1 cellular context compared by ENCODE assay signal in the genomic region with DNA sequence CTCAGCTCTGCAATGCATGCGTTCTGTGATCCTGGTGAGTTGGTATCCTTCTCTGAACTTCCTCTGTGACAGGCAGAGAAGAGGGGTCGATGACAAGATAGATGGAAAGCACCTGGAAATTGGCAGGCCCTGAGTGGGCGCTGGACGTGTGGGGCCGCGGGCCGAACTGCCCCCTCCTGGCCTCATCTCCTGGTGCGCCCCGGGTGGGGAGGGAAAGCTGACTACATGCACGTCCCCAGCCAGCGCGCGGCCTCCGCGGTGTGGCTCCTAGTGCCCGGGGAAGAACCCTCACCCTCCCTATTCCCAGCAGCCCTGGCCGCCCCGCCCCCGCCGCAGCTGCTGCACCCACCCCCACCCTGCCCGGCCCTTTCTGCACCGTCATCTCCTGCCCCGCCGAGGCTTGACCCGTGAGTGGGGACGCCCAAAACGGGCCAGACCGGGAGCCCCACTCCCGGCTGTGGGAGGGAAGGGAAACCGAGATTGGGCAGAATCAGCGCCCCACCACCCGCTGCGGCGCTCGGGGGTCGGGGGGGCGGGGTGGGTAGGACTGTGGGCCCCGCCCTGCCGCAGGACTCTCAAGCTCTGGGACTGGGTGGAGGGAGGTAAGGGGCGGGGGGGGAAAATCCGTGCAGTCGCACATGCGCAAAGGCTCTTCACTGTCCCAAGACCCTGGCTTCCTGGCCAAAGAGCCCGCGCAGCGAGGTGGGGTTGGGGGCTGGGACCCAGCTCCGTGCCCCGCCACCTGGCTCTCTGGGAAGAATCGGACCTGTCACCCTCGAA.
TF ChIP-seq lines count a peak whose summit lies in the region.

A gene (plus strand): TSS at position 371 of the 780 bp plus-strand sequence.

TF ChIP-seq in K562, 482 proteins besides CTCF, POLR2A, EP300 and RAD21 (continued from another document and continues in another):
- TF ChIP-seq, protein P1, sequence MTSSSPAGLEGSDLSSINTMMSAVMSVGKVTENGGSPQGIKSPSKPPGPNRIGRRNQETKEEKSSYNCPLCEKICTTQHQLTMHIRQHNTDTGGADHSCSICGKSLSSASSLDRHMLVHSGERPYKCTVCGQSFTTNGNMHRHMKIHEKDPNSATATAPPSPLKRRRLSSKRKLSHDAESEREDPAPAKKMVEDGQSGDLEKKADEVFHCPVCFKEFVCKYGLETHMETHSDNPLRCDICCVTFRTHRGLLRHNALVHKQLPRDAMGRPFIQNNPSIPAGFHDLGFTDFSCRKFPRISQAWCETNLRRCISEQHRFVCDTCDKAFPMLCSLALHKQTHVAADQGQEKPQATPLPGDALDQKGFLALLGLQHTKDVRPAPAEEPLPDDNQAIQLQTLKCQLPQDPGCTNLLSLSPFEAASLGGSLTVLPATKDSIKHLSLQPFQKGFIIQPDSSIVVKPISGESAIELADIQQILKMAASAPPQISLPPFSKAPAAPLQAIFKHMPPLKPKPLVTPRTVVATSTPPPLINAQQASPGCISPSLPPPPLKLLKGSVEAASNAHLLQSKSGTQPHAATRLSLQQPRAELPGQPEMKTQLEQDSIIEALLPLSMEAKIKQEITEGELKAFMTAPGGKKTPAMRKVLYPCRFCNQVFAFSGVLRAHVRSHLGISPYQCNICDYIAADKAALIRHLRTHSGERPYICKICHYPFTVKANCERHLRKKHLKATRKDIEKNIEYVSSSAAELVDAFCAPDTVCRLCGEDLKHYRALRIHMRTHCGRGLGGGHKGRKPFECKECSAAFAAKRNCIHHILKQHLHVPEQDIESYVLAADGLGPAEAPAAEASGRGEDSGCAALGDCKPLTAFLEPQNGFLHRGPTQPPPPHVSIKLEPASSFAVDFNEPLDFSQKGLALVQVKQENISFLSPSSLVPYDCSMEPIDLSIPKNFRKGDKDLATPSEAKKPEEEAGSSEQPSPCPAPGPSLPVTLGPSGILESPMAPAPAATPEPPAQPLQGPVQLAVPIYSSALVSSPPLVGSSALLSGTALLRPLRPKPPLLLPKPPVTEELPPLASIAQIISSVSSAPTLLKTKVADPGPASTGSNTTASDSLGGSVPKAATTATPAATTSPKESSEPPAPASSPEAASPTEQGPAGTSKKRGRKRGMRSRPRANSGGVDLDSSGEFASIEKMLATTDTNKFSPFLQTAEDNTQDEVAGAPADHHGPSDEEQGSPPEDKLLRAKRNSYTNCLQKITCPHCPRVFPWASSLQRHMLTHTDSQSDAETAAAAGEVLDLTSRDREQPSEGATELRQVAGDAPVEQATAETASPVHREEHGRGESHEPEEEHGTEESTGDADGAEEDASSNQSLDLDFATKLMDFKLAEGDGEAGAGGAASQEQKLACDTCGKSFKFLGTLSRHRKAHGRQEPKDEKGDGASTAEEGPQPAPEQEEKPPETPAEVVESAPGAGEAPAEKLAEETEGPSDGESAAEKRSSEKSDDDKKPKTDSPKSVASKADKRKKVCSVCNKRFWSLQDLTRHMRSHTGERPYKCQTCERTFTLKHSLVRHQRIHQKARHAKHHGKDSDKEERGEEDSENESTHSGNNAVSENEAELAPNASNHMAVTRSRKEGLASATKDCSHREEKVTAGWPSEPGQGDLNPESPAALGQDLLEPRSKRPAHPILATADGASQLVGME (CRISPR knock-in tag; IDR thresholded peaks at IDR 0.05): no peak
- TF ChIP-seq GABPB1 (CRISPR knock-in tag; IDR thresholded peaks at IDR 0.05): no peak
- TF ChIP-seq HMGN3 (IDR thresholded peaks at IDR 0.05; ENCODE audit: borderline replicate concordance, extremely low read depth, insufficient read length, low read depth, low read length): peak; percentile 77
- TF ChIP-seq OTX1 (CRISPR knock-in tag; IDR thresholded peaks at IDR 0.05): no peak
- no peak for TF ChIP-seq PHB (CRISPR knock-in tag; IDR thresholded peaks at IDR 0.05)
- TF ChIP-seq ZNF780A (CRISPR knock-in tag; IDR thresholded peaks at IDR 0.05): no peak
- no peak for TF ChIP-seq ZNF146 (CRISPR knock-in tag; IDR thresholded peaks at IDR 0.05; ENCODE audit: unreplicated experiment)
- no peak for TF ChIP-seq CBX3 (IDR thresholded peaks at IDR 0.05; ENCODE audit: borderline replicate concordance in 1 of 2, low read length in 2 of 2)
- no peak for TF ChIP-seq ZNF253 (CRISPR knock-in tag; conservative IDR thresholded peaks at IDR 0.05)
- no peak for TF ChIP-seq ZNF239 (CRISPR knock-in tag; IDR thresholded peaks at IDR 0.05)
- TF ChIP-seq, protein P2, sequence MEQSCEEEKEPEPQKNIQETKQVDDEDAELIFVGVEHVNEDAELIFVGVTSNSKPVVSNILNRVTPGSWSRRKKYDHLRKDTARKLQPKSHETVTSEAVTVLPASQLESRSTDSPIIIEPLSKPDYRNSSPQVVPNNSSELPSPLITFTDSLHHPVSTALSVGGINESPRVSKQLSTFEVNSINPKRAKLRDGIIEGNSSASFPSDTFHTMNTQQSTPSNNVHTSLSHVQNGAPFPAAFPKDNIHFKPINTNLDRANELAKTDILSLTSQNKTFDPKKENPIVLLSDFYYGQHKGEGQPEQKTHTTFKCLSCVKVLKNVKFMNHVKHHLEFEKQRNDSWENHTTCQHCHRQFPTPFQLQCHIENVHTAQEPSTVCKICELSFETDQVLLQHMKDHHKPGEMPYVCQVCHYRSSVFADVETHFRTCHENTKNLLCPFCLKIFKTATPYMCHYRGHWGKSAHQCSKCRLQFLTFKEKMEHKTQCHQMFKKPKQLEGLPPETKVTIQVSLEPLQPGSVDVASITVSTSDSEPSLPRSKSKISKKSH (CRISPR knock-in tag; IDR thresholded peaks at IDR 0.05): no peak
- no peak for TF ChIP-seq CBX1 (IDR thresholded peaks at IDR 0.05; ENCODE audit: low read depth)
- no peak for TF ChIP-seq PCBP2 (IDR thresholded peaks at IDR 0.05; ENCODE audit: low read depth, low read length, poor library complexity, severe bottlenecking)
- TF ChIP-seq ASH1L (IDR thresholded peaks at IDR 0.05; ENCODE audit: borderline replicate concordance, low read depth, partially characterized antibody): no peak
- TF ChIP-seq MYNN (IDR thresholded peaks at IDR 0.05): no peak; the same call in 1 of the 2 replicates
- TF ChIP-seq MYNN (CRISPR knock-in tag; IDR thresholded peaks at IDR 0.05): no peak
- TF ChIP-seq L3MBTL2 (IDR thresholded peaks at IDR 0.05): no peak
- TF ChIP-seq, protein P3, sequence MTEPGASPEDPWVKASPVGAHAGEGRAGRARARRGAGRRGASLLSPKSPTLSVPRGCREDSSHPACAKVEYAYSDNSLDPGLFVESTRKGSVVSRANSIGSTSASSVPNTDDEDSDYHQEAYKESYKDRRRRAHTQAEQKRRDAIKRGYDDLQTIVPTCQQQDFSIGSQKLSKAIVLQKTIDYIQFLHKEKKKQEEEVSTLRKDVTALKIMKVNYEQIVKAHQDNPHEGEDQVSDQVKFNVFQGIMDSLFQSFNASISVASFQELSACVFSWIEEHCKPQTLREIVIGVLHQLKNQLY (CRISPR knock-in tag; conservative IDR thresholded peaks at IDR 0.05): no peak
- no peak for TF ChIP-seq ESRRA (IDR thresholded peaks at IDR 0.05; ENCODE audit: borderline replicate concordance, low read depth)
- TF ChIP-seq MECOM (CRISPR knock-in tag; IDR thresholded peaks at IDR 0.05): peak; percentile 89
- no peak for TF ChIP-seq TCF7L2 (IDR thresholded peaks at IDR 0.05; ENCODE audit: low read depth, low read length)
- TF ChIP-seq, protein P4, sequence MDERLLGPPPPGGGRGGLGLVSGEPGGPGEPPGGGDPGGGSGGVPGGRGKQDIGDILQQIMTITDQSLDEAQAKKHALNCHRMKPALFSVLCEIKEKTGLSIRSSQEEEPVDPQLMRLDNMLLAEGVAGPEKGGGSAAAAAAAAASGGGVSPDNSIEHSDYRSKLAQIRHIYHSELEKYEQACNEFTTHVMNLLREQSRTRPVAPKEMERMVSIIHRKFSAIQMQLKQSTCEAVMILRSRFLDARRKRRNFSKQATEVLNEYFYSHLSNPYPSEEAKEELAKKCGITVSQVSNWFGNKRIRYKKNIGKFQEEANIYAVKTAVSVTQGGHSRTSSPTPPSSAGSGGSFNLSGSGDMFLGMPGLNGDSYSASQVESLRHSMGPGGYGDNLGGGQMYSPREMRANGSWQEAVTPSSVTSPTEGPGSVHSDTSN (CRISPR knock-in tag; IDR thresholded peaks at IDR 0.05; ENCODE audit: low read depth): no peak
- TF ChIP-seq, protein P4 (tag; conservative IDR thresholded peaks at IDR 0.05; ENCODE audit: low read depth): 0 out of 2 replicates have a peak, but pooled peaks have one; percentile 29
- TF ChIP-seq, protein P5, sequence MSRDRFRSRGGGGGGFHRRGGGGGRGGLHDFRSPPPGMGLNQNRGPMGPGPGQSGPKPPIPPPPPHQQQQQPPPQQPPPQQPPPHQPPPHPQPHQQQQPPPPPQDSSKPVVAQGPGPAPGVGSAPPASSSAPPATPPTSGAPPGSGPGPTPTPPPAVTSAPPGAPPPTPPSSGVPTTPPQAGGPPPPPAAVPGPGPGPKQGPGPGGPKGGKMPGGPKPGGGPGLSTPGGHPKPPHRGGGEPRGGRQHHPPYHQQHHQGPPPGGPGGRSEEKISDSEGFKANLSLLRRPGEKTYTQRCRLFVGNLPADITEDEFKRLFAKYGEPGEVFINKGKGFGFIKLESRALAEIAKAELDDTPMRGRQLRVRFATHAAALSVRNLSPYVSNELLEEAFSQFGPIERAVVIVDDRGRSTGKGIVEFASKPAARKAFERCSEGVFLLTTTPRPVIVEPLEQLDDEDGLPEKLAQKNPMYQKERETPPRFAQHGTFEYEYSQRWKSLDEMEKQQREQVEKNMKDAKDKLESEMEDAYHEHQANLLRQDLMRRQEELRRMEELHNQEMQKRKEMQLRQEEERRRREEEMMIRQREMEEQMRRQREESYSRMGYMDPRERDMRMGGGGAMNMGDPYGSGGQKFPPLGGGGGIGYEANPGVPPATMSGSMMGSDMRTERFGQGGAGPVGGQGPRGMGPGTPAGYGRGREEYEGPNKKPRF (IDR thresholded peaks at IDR 0.05; ENCODE audit: low read depth, low read length): no peak
- TF ChIP-seq, protein P6, sequence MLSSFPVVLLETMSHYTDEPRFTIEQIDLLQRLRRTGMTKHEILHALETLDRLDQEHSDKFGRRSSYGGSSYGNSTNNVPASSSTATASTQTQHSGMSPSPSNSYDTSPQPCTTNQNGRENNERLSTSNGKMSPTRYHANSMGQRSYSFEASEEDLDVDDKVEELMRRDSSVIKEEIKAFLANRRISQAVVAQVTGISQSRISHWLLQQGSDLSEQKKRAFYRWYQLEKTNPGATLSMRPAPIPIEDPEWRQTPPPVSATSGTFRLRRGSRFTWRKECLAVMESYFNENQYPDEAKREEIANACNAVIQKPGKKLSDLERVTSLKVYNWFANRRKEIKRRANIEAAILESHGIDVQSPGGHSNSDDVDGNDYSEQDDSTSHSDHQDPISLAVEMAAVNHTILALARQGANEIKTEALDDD (IDR thresholded peaks at IDR 0.05): no peak
- TF ChIP-seq, protein P7, sequence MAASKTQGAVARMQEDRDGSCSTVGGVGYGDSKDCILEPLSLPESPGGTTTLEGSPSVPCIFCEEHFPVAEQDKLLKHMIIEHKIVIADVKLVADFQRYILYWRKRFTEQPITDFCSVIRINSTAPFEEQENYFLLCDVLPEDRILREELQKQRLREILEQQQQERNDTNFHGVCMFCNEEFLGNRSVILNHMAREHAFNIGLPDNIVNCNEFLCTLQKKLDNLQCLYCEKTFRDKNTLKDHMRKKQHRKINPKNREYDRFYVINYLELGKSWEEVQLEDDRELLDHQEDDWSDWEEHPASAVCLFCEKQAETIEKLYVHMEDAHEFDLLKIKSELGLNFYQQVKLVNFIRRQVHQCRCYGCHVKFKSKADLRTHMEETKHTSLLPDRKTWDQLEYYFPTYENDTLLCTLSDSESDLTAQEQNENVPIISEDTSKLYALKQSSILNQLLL (CRISPR knock-in tag; IDR thresholded peaks at IDR 0.05; ENCODE audit: borderline replicate concordance): no peak
- TF ChIP-seq DACH1 (IDR thresholded peaks at IDR 0.05; ENCODE audit: partially characterized antibody): peak; percentile 58
- no peak for TF ChIP-seq PURB (CRISPR knock-in tag; IDR thresholded peaks at IDR 0.05; ENCODE audit: low read depth)
- TF ChIP-seq TAF15 (IDR thresholded peaks at IDR 0.05; ENCODE audit: low read depth, low read length): no peak
- TF ChIP-seq NR3C1 (CRISPR knock-in tag; IDR thresholded peaks at IDR 0.05): no peak
- TF ChIP-seq SRF (CRISPR knock-in tag; IDR thresholded peaks at IDR 0.05): no peak
- no peak for TF ChIP-seq MEF2A (IDR thresholded peaks at IDR 0.05; ENCODE audit: control insufficient read depth, low read depth, low read length)
- TF ChIP-seq MAZ (CRISPR knock-in tag; conservative IDR thresholded peaks at IDR 0.05 in 1 of 2, IDR thresholded peaks at IDR 0.05 in 1 of 2): peak; percentile 50 to 73; a peak in 3 of 4 replicates
- TF ChIP-seq ARID2 (IDR thresholded peaks at IDR 0.05): no peak
- TF ChIP-seq KAT7 (CRISPR knock-in tag; IDR thresholded peaks at IDR 0.05; ENCODE audit: borderline replicate concordance): no peak
- TF ChIP-seq NCOA2 (IDR thresholded peaks at IDR 0.05; ENCODE audit: partially characterized antibody in 2 of 2): no peak
- TF ChIP-seq, protein P8, sequence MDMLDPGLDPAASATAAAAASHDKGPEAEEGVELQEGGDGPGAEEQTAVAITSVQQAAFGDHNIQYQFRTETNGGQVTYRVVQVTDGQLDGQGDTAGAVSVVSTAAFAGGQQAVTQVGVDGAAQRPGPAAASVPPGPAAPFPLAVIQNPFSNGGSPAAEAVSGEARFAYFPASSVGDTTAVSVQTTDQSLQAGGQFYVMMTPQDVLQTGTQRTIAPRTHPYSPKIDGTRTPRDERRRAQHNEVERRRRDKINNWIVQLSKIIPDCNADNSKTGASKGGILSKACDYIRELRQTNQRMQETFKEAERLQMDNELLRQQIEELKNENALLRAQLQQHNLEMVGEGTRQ (CRISPR knock-in tag; IDR thresholded peaks at IDR 0.05): no peak
- TF ChIP-seq, protein P9, sequence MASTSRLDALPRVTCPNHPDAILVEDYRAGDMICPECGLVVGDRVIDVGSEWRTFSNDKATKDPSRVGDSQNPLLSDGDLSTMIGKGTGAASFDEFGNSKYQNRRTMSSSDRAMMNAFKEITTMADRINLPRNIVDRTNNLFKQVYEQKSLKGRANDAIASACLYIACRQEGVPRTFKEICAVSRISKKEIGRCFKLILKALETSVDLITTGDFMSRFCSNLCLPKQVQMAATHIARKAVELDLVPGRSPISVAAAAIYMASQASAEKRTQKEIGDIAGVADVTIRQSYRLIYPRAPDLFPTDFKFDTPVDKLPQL (IDR thresholded peaks at IDR 0.05; ENCODE audit: extremely low read depth, insufficient read length): no peak
- TF ChIP-seq, protein P10, sequence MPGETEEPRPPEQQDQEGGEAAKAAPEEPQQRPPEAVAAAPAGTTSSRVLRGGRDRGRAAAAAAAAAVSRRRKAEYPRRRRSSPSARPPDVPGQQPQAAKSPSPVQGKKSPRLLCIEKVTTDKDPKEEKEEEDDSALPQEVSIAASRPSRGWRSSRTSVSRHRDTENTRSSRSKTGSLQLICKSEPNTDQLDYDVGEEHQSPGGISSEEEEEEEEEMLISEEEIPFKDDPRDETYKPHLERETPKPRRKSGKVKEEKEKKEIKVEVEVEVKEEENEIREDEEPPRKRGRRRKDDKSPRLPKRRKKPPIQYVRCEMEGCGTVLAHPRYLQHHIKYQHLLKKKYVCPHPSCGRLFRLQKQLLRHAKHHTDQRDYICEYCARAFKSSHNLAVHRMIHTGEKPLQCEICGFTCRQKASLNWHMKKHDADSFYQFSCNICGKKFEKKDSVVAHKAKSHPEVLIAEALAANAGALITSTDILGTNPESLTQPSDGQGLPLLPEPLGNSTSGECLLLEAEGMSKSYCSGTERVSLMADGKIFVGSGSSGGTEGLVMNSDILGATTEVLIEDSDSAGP (CRISPR knock-in tag; IDR thresholded peaks at IDR 0.05): no peak
